ENCODE assay signal across 17 cellular contexts in the genomic region with DNA sequence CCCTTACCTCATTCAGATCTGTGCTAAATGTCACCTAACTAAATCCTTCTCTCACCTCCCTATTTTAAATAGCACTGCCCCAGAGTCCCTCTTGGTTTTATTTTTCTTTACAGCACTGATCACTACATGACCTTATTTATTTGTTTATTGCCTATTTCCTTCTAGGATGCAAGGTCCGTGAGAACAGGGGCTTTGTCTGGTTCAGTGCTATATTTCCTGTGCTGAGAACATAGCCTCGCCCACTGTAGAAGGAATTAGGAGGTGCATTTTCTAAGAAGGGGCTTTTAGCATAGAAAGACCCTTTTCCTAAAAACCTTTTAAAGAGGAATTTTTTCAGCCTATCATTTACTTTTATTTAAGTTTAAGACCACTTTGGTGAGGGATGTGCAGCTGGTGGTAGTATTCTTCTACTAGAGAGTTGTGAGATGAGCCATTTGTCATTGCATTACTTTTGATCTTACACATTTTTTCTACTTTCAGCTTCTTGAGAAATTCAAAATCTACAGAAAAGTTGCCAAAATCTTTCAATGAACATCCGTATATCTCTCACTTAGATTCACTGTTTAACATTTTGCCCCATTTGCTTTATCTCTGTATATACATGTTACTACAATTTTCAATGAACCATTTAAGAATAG. TPM values are rescaled to one million over a fixed set of nuclear protein-coding genes. Genes with fewer than 3 reads are reported as not detected.
A peak's percentile ranks its signal among the peaks of the same experiment; 100 is the strongest.
DNase-seq lines count a peak whose midpoint lies in the region; ATAC-seq and TF ChIP-seq lines count a peak whose summit lies in the region.
"Had no signal": no experiment of that assay in that cellular context is flagged by ENCODE, and none has a peak within 500 bp of the region (broad histone marks: within the 10 kb centered on the region; RNA-seq: fewer than 3 reads in every experiment).

No MANE protein-coding gene starts in this region.

- H3K36me3 Mint-ChIP-seq in activated naive CD4-positive, alpha-beta T cell treated with anti-CD3 and anti-CD28 coated beads, Interleukin-2, amount 50 U/mL, for 24 hours: no peaks in the 10 kb centered on the region
- no peaks in the 10 kb centered on the region for H3K36me3 Mint-ChIP-seq in activated CD4-positive, alpha-beta memory T cell treated with anti-CD3 and anti-CD28 coated beads for 36 hours
- no peaks in the 10 kb centered on the region for H3K36me3 Mint-ChIP-seq in stimulated activated memory B cell treated with anti-CD40 and anti-IgM and Interleukin-4, amounts not matched to agents 10 μg/mL and 1 μg/mL and 100 μg/mL, for 72 hours
- H3K36me3 Mint-ChIP-seq: type B pancreatic cell had no signal

- H3K4me1 ChIP-seq in breast epithelium: no peaks in the 10 kb centered on the region

- peak; percentile 26 for ATAC-seq in GM21723 (IDR thresholded peaks at IDR 0.05; ENCODE audit: unreplicated experiment)
- peak; percentile 5 for ATAC-seq in stimulated activated memory B cell treated with anti-CD40 and anti-IgM and Interleukin-4, amounts not matched to agents 10 μg/mL and 1 μg/mL and 100 μg/mL, for 72 hours
- ATAC-seq in GM21381 (IDR thresholded peaks at IDR 0.05; ENCODE audit: unreplicated experiment): no peak

- no peak for TF ChIP-seq CTCF in breast epithelium (IDR thresholded peaks at IDR 0.05)

- H3K27me3 ChIP-seq in breast epithelium: no peaks in the 10 kb centered on the region
- H3K27me3 ChIP-seq: brain microvascular endothelial cell, gastrocnemius medialis had no signal

- no peak for DNase-seq in activated naive CD4-positive, alpha-beta T cell (lab: John Stamatoyannopoulos, UW)
- no peak for DNase-seq in activated CD4-positive, alpha-beta memory T cell treated with anti-CD3 and anti-CD28 coated beads for 36 hours
- DNase-seq in amniotic stem cell (lab: John Stamatoyannopoulos, UW): no peak
- DNase-seq in breast epithelium (ENCODE audit: low spot score in 2 of 2): no peak
- DNase-seq: brain microvascular endothelial cell; gastrocnemius medialis; HCEC 1CT; midbrain; SHP77; stimulated activated CD4-positive, alpha-beta T cell treated with anti-CD3 and anti-CD28 coated beads, Interleukin-12 subunit alpha, Interleukin-12 subunit beta, amount 100 ng/mL, for 4 hours had no signal

- H3K36me3 ChIP-seq in breast epithelium: no peaks in the 10 kb centered on the region
- H3K36me3 ChIP-seq: brain microvascular endothelial cell, gastrocnemius medialis had no signal

- TF ChIP-seq POLR2A in breast epithelium (IDR thresholded peaks at IDR 0.05): no peak

- H3K27me3 Mint-ChIP-seq in activated naive CD4-positive, alpha-beta T cell treated with anti-CD3 and anti-CD28 coated beads, Interleukin-2, amount 50 U/mL, for 24 hours: no peaks in the 10 kb centered on the region
- H3K27me3 Mint-ChIP-seq in activated CD4-positive, alpha-beta memory T cell treated with anti-CD3 and anti-CD28 coated beads for 36 hours: no peaks in the 10 kb centered on the region
- H3K27me3 Mint-ChIP-seq in stimulated activated memory B cell treated with anti-CD40 and anti-IgM and Interleukin-4, amounts not matched to agents 10 μg/mL and 1 μg/mL and 100 μg/mL, for 72 hours: no peaks in the 10 kb centered on the region

- CTCF ChIA-PET in activated CD4-positive, alpha-beta memory T cell treated with anti-CD3 and anti-CD28 coated beads for 36 hours (lab: Charles Lee): interaction anchor here (1.0 to 1.2 kb wide), 2 partner anchors 13 to 200 kb away, joined by 3 to 5 read pairs; no protein-coding TSS in a partner anchor

- peak overlapping the region; percentile 20 for H3K4me3 Mint-ChIP-seq in activated naive CD4-positive, alpha-beta T cell treated with anti-CD3 and anti-CD28 coated beads, Interleukin-2, amount 50 U/mL, for 24 hours
- H3K4me3 Mint-ChIP-seq in activated CD4-positive, alpha-beta memory T cell treated with anti-CD3 and anti-CD28 coated beads for 36 hours: peak overlapping the region; percentile 28
- no peak overlapping the region for H3K4me3 Mint-ChIP-seq in stimulated activated memory B cell treated with anti-CD40 and anti-IgM and Interleukin-4, amounts not matched to agents 10 μg/mL and 1 μg/mL and 100 μg/mL, for 72 hours
- H3K4me3 Mint-ChIP-seq: endodermal cell, type B pancreatic cell had no signal

- H3K9me3 ChIP-seq in breast epithelium: no peaks in the 10 kb centered on the region
- H3K9me3 ChIP-seq: gastrocnemius medialis had no signal

- H3K27ac Mint-ChIP-seq in activated naive CD4-positive, alpha-beta T cell treated with anti-CD3 and anti-CD28 coated beads, Interleukin-2, amount 50 U/mL, for 24 hours: no peak overlapping the region
- peak overlapping the region; percentile 87 for H3K27ac Mint-ChIP-seq in activated CD4-positive, alpha-beta memory T cell treated with anti-CD3 and anti-CD28 coated beads for 36 hours
- H3K27ac Mint-ChIP-seq in stimulated activated memory B cell treated with anti-CD40 and anti-IgM and Interleukin-4, amounts not matched to agents 10 μg/mL and 1 μg/mL and 100 μg/mL, for 72 hours: peak overlapping the region; percentile 73
- H3K27ac Mint-ChIP-seq: endodermal cell, type B pancreatic cell had no signal

- intact Hi-C loops in activated CD4-positive, alpha-beta memory T cell treated with anti-CD3 and anti-CD28 coated beads for 36 hours (cut with micrococcal nuclease): loop anchor here (1.0 to 10.0 kb wide), 4 partner anchors 13 to 208 kb away; a partner anchor contains a TSS
- intact Hi-C loops in breast epithelium (cut with DNase I; ENCODE audit: low total_unique reads): no loop called here

- no peak overlapping the region for H3K27ac ChIP-seq in breast epithelium
- H3K27ac ChIP-seq: brain microvascular endothelial cell, gastrocnemius medialis, parathyroid adenoma had no signal

- no peak overlapping the region for H3K4me3 ChIP-seq in breast epithelium
- H3K4me3 ChIP-seq: gastrocnemius medialis had no signal

- POLR2A ChIA-PET in activated CD4-positive, alpha-beta memory T cell treated with anti-CD3 and anti-CD28 coated beads for 36 hours (lab: Charles Lee): interaction anchor here (1.6 kb wide), 2 partner anchors 13 to 201 kb away, joined by 3 to 7 read pairs; a partner anchor contains a TSS

- H3K4me1 Mint-ChIP-seq in activated naive CD4-positive, alpha-beta T cell treated with anti-CD3 and anti-CD28 coated beads, Interleukin-2, amount 50 U/mL, for 24 hours: peaks cover 85% of the 10 kb centered on the region
- H3K4me1 Mint-ChIP-seq in activated CD4-positive, alpha-beta memory T cell treated with anti-CD3 and anti-CD28 coated beads for 36 hours (ENCODE audit: low read depth): peaks cover 81% of the 10 kb centered on the region
- H3K4me1 Mint-ChIP-seq in stimulated activated memory B cell treated with anti-CD40 and anti-IgM and Interleukin-4, amounts not matched to agents 10 μg/mL and 1 μg/mL and 100 μg/mL, for 72 hours: peaks cover 81% of the 10 kb centered on the region

- H3K9me3 Mint-ChIP-seq in activated naive CD4-positive, alpha-beta T cell treated with anti-CD3 and anti-CD28 coated beads, Interleukin-2, amount 50 U/mL, for 24 hours: no peaks in the 10 kb centered on the region
- no peaks in the 10 kb centered on the region for H3K9me3 Mint-ChIP-seq in activated CD4-positive, alpha-beta memory T cell treated with anti-CD3 and anti-CD28 coated beads for 36 hours
- H3K9me3 Mint-ChIP-seq in stimulated activated memory B cell treated with anti-CD40 and anti-IgM and Interleukin-4, amounts not matched to agents 10 μg/mL and 1 μg/mL and 100 μg/mL, for 72 hours: no peaks in the 10 kb centered on the region
- H3K9me3 Mint-ChIP-seq: endodermal cell, type B pancreatic cell had no signal

RNA-seq across cellular contexts. Expression of a gene that starts 13.5 kb away (rescaled TPM):
- 10 to 100 TPM; 42.9 to 46.8 TPM for total RNA-seq in activated CD4-positive, alpha-beta memory T cell treated with anti-CD3 and anti-CD28 coated beads for 36 hours
- 10 to 100 TPM; 36.5 to 66.9 (median 39.3) TPM for total RNA-seq in breast epithelium
